ENCODE assay signal across 1 cellular context in genomic region chr18:11976463-11976862, GRCh38.
TF ChIP-seq lines count a peak whose summit lies in the region.

No MANE protein-coding gene starts in this region.

TF ChIP-seq in GM23338, 12 proteins besides CTCF, POLR2A, EP300 and RAD21 (continued from another document):
- TF ChIP-seq ZNF462 (CRISPR knock-in tag; IDR thresholded peaks at IDR 0.05) = no peak
- no peak for TF ChIP-seq ZNF114 (CRISPR knock-in tag; IDR thresholded peaks at IDR 0.05)
- no peak for TF ChIP-seq JUNB (IDR thresholded peaks at IDR 0.05; ENCODE audit: unreplicated experiment)
- TF ChIP-seq REST (IDR thresholded peaks at IDR 0.05; ENCODE audit: unreplicated experiment) = no peak
- TF ChIP-seq CREB1 (CRISPR knock-in tag; IDR thresholded peaks at IDR 0.05; ENCODE audit: low read depth) = no peak
- TF ChIP-seq STAT1 (IDR thresholded peaks at IDR 0.05; ENCODE audit: unreplicated experiment) = no peak
- TF ChIP-seq EZH2 (IDR thresholded peaks at IDR 0.05; ENCODE audit: low read depth, unreplicated experiment) = no peak
- no peak for TF ChIP-seq ETS1 (IDR thresholded peaks at IDR 0.05)
- no peak for TF ChIP-seq POLR2AphosphoS5 (IDR thresholded peaks at IDR 0.05; ENCODE audit: low read depth)
TF ChIP-seq in GM23338: peak in this region for 0.
